9 cellular contexts compared by ENCODE assay signal in the genomic region with DNA sequence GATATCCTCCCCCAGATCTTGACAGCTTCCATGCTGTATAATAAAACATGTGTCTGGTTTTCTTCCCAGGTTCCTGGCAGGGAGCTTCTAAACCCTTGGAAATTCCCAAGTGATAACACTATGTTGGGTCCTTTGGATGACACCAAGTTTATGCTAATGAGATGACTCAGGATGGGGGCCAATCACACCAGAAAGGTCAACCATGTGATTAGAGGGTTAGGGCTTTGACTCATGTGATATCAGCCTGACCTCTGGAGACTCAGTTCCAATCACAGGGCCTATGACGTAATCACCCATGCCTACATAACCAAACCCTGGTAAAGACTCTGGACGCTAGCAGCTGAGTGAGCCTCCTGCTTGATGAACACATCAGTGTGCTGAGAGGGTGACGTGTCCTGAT.
DNase-seq lines count a peak whose midpoint lies in the region; ATAC-seq and TF ChIP-seq lines count a peak whose summit lies in the region.
"Had no signal": no experiment of that assay in that cellular context is flagged by ENCODE, and none has a peak within 500 bp of the region (broad histone marks: within the 10 kb centered on the region; RNA-seq: fewer than 3 reads in every experiment).

No MANE protein-coding gene starts in this region.

- TF ChIP-seq CTCF in GM13976 (IDR thresholded peaks at IDR 0.05; ENCODE audit: borderline replicate concordance, control extremely low read depth, extremely low read depth, insufficient read depth, missing control alignments): no peak

- peak; percentile 70 for DNase-seq in GM04503 (ENCODE audit: low read depth)
- peak; percentile 52 for DNase-seq in T1000 (lab: John Stamatoyannopoulos, UW)
- DNase-seq in foreskin melanocyte: peak; percentile 45
- DNase-seq in sciatic nerve (ENCODE audit: low spot score): no peak
- DNase-seq in GM13976 (ENCODE audit: low spot score): no peak
- no peak for DNase-seq in OCI-M2 (lab: John Stamatoyannopoulos, UW; ENCODE audit: unreplicated experiment)
- no peak for DNase-seq in NCI-H2171 treated with DMSO at 0.1 percent for 48 hours (lab: John Stamatoyannopoulos, UW)
- DNase-seq in retina: no peak
- DNase-seq: DMS 273 treated with DMSO at 0.1 percent for 48 hours had no signal

- ATAC-seq in sciatic nerve: peak; percentile 77

- intact Hi-C loops in sciatic nerve (cut with DNase I): no loop called here

- in situ Hi-C loops in GM13976 (cut with MboI; ENCODE audit: low sequenced_read_pairs, unreplicated experiment): no loop called here

Comparison
In these comparisons a context has a peak if more than half of its experiments do, and no peak if none do; other contexts are left out.
1. DNase-seq: peak in GM04503 (single experiment), T1000 (single experiment) and foreskin melanocyte (single experiment); none in sciatic nerve (single experiment), GM13976 (single experiment), OCI-M2 (single experiment), NCI-H2171 treated with DMSO at 0.1 percent for 48 hours (single experiment) and retina (single experiment).